Comparison of ENCODE assay signal across 1 cellular context in the genomic region with DNA sequence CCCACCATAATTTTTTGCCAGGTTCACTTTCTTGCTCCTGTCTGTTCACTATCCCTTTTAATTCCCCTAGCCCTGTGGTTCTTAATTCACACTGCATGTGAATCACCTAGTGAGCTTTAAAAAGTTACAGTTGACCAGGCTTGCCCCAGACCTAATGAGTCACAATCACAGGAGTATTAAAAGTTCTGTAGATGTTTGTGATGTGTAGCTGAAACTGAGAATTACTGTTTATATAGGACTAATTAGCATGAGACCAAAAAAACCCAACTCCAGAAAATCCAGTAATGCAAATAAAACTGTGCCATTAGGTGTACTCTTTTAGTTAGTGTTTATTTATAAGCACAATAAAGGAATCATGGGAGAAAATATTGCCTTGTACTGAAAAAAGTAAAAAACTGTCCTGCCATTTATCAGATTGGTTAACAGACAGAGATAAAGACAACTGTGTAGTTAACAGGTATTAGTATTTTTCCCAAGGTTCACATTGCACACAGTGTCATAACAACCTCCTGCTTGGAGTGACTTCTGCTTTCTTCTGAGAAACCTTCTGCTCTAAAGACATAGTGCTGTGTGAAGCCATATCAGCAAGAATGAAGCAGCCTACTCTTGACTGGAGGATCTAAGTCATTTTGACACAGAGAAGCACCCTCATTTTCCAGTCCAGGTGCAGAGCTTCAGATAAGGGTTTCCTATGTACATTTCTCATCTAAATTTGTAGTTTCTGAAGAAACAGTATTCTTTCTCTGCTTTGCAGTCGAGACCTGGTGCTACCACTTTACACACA.
TF ChIP-seq lines count a peak whose summit lies in the region.

No MANE protein-coding gene starts in this region.

TF ChIP-seq in SK-N-SH, 30 proteins besides CTCF, POLR2A, EP300 and RAD21:
- TF ChIP-seq GABPA (IDR thresholded peaks at IDR 0.05; ENCODE audit: low read depth), result no peak
- TF ChIP-seq POLR2AphosphoS5 (IDR thresholded peaks at IDR 0.05; ENCODE audit: low read depth, low read length), result no peak
- TF ChIP-seq CHD2 (IDR thresholded peaks at IDR 0.05; ENCODE audit: low read length, partially characterized antibody), result no peak
- no peak for TF ChIP-seq ZBTB33 (IDR thresholded peaks at IDR 0.05; ENCODE audit: borderline replicate concordance, low read depth)
- no peak for TF ChIP-seq RXRA (IDR thresholded peaks at IDR 0.05; ENCODE audit: borderline replicate concordance, low read depth)
- TF ChIP-seq TAF1 (IDR thresholded peaks at IDR 0.05; ENCODE audit: borderline replicate concordance, low read depth, low read length), result no peak
- TF ChIP-seq FOXJ3 (CRISPR knock-in tag; IDR thresholded peaks at IDR 0.05), result no peak
- no peak for TF ChIP-seq NFIC (IDR thresholded peaks at IDR 0.05; ENCODE audit: borderline replicate concordance)
- no peak for TF ChIP-seq MXI1 (IDR thresholded peaks at IDR 0.05; ENCODE audit: low read depth, low read length)
- TF ChIP-seq SMC3 (IDR thresholded peaks at IDR 0.05; ENCODE audit: low read depth, low read length), result no peak
- TF ChIP-seq SIN3A (IDR thresholded peaks at IDR 0.05; ENCODE audit: borderline replicate concordance, low read depth, low read length), result no peak
- TF ChIP-seq, protein P1, sequence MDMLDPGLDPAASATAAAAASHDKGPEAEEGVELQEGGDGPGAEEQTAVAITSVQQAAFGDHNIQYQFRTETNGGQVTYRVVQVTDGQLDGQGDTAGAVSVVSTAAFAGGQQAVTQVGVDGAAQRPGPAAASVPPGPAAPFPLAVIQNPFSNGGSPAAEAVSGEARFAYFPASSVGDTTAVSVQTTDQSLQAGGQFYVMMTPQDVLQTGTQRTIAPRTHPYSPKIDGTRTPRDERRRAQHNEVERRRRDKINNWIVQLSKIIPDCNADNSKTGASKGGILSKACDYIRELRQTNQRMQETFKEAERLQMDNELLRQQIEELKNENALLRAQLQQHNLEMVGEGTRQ (IDR thresholded peaks at IDR 0.05; ENCODE audit: borderline replicate concordance, low read depth, low read length), result no peak
- TF ChIP-seq GATA2 (CRISPR knock-in tag; IDR thresholded peaks at IDR 0.05), result no peak
- no peak for TF ChIP-seq MEF2A (IDR thresholded peaks at IDR 0.05; ENCODE audit: borderline replicate concordance, low read depth)
